1 cellular context compared by ENCODE assay signal in genomic region chr12:1605129-1606020, GRCh38.
TF ChIP-seq lines count a peak whose summit lies in the region.

No MANE protein-coding gene starts in this region.

TF ChIP-seq in GM12878, 131 proteins besides CTCF, POLR2A, EP300 and RAD21 (continues in another document):
- TF ChIP-seq ZNF687 (IDR thresholded peaks at IDR 0.05) (no peak), ESRRA (IDR thresholded peaks at IDR 0.05; ENCODE audit: low read length) (no peak), REST (IDR thresholded peaks at IDR 0.05; ENCODE audit: low read depth, low read length) (no peak), RUNX3 (IDR thresholded peaks at IDR 0.05; ENCODE audit: low read length) (peak; percentile 67), JUNB (IDR thresholded peaks at IDR 0.05) (no peak), EGR1 (IDR thresholded peaks at IDR 0.05; ENCODE audit: borderline replicate concordance in 1 of 2, low read depth in 2 of 2, low read length in 2 of 2) (0 out of 3 replicates have a peak, but pooled peaks of 1 of the 2 experiments have one; percentile 6), RAD51 (IDR thresholded peaks at IDR 0.05) (no peak), ZBED1 (IDR thresholded peaks at IDR 0.05; ENCODE audit: borderline replicate concordance) (no peak), SP1 (IDR thresholded peaks at IDR 0.05; ENCODE audit: low read depth, low read length) (no peak), USF2 (IDR thresholded peaks at IDR 0.05; ENCODE audit: borderline replicate concordance, low read depth, low read length) (no peak), MYC (IDR thresholded peaks at IDR 0.05; ENCODE audit: insufficient read depth, insufficient read length, insufficient replicate concordance, low read length, severe bottlenecking) (no peak), CHD1 (IDR thresholded peaks at IDR 0.05; ENCODE audit: low read depth, low read length) (no peak), ZNF274 (IDR thresholded peaks at IDR 0.05; ENCODE audit: insufficient read depth, insufficient read length) (no peak), ATF7 (IDR thresholded peaks at IDR 0.05; ENCODE audit: low read depth) (peak; percentile 59; the same call in 1 of the 2 replicates), SMC3 (IDR thresholded peaks at IDR 0.05; ENCODE audit: borderline replicate concordance, low read length) (peak; percentile 63; the same call in 1 of the 2 replicates), ZNF217 (IDR thresholded peaks at IDR 0.05) (no peak), CEBPB (IDR thresholded peaks at IDR 0.05; ENCODE audit: borderline replicate concordance in 1 of 2, low read depth in 2 of 2, low read length in 2 of 2) (no peak), IRF4 (IDR thresholded peaks at IDR 0.05; ENCODE audit: low read depth, low read length) (peak; percentile 74; the same call in 1 of the 2 replicates), ZZZ3 (IDR thresholded peaks at IDR 0.05; ENCODE audit: control insufficient read depth, insufficient read length, low read depth) (no peak), RCOR1 (conservative IDR thresholded peaks at IDR 0.05; ENCODE audit: low read depth, low read length) (0 out of 2 replicates have a peak, but pooled peaks have one; percentile 43), IKZF1 (conservative IDR thresholded peaks at IDR 0.05) (peak; percentile 76), BHLHE40 (IDR thresholded peaks at IDR 0.05; ENCODE audit: borderline replicate concordance in 1 of 2, low read depth in 2 of 2, low read length in 1 of 2) (no peak; a peak in 1 of 4 replicates), IKZF2 (IDR thresholded peaks at IDR 0.05) (peak; percentile 81 to 83), BCLAF1 (IDR thresholded peaks at IDR 0.05) (no peak), SMARCA5 (IDR thresholded peaks at IDR 0.05) (peak; percentile 19; the same call in 1 of the 2 replicates), MYB (IDR thresholded peaks at IDR 0.05; ENCODE audit: borderline replicate concordance, low read depth, low read length) (no peak), RELA (IDR thresholded peaks at IDR 0.05; ENCODE audit: borderline replicate concordance, partially characterized antibody) (peak; percentile 14)
- TF ChIP-seq, protein P1, sequence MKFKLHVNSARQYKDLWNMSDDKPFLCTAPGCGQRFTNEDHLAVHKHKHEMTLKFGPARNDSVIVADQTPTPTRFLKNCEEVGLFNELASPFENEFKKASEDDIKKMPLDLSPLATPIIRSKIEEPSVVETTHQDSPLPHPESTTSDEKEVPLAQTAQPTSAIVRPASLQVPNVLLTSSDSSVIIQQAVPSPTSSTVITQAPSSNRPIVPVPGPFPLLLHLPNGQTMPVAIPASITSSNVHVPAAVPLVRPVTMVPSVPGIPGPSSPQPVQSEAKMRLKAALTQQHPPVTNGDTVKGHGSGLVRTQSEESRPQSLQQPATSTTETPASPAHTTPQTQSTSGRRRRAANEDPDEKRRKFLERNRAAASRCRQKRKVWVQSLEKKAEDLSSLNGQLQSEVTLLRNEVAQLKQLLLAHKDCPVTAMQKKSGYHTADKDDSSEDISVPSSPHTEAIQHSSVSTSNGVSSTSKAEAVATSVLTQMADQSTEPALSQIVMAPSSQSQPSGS (IDR thresholded peaks at IDR 0.05; ENCODE audit: low read length): no peak
- TF ChIP-seq, protein P2, sequence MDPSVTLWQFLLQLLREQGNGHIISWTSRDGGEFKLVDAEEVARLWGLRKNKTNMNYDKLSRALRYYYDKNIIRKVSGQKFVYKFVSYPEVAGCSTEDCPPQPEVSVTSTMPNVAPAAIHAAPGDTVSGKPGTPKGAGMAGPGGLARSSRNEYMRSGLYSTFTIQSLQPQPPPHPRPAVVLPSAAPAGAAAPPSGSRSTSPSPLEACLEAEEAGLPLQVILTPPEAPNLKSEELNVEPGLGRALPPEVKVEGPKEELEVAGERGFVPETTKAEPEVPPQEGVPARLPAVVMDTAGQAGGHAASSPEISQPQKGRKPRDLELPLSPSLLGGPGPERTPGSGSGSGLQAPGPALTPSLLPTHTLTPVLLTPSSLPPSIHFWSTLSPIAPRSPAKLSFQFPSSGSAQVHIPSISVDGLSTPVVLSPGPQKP (IDR thresholded peaks at IDR 0.05; ENCODE audit: low read depth, low read length): no peak
- TF ChIP-seq, protein P3, sequence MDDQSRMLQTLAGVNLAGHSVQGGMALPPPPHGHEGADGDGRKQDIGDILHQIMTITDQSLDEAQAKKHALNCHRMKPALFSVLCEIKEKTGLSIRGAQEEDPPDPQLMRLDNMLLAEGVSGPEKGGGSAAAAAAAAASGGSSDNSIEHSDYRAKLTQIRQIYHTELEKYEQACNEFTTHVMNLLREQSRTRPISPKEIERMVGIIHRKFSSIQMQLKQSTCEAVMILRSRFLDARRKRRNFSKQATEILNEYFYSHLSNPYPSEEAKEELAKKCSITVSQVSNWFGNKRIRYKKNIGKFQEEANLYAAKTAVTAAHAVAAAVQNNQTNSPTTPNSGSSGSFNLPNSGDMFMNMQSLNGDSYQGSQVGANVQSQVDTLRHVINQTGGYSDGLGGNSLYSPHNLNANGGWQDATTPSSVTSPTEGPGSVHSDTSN (IDR thresholded peaks at IDR 0.05; ENCODE audit: insufficient replicate concordance, low read depth, low read length): no peak
- TF ChIP-seq, protein P4, sequence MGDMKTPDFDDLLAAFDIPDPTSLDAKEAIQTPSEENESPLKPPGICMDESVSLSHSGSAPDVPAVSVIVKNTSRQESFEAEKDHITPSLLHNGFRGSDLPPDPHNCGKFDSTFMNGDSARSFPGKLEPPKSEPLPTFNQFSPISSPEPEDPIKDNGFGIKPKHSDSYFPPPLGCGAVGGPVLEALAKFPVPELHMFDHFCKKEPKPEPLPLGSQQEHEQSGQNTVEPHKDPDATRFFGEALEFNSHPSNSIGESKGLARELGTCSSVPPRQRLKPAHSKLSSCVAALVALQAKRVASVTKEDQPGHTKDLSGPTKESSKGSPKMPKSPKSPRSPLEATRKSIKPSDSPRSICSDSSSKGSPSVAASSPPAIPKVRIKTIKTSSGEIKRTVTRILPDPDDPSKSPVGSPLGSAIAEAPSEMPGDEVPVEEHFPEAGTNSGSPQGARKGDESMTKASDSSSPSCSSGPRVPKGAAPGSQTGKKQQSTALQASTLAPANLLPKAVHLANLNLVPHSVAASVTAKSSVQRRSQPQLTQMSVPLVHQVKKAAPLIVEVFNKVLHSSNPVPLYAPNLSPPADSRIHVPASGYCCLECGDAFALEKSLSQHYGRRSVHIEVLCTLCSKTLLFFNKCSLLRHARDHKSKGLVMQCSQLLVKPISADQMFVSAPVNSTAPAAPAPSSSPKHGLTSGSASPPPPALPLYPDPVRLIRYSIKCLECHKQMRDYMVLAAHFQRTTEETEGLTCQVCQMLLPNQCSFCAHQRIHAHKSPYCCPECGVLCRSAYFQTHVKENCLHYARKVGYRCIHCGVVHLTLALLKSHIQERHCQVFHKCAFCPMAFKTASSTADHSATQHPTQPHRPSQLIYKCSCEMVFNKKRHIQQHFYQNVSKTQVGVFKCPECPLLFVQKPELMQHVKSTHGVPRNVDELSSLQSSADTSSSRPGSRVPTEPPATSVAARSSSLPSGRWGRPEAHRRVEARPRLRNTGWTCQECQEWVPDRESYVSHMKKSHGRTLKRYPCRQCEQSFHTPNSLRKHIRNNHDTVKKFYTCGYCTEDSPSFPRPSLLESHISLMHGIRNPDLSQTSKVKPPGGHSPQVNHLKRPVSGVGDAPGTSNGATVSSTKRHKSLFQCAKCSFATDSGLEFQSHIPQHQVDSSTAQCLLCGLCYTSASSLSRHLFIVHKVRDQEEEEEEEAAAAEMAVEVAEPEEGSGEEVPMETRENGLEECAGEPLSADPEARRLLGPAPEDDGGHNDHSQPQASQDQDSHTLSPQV (IDR thresholded peaks at IDR 0.05): no peak
- TF ChIP-seq, protein P5, sequence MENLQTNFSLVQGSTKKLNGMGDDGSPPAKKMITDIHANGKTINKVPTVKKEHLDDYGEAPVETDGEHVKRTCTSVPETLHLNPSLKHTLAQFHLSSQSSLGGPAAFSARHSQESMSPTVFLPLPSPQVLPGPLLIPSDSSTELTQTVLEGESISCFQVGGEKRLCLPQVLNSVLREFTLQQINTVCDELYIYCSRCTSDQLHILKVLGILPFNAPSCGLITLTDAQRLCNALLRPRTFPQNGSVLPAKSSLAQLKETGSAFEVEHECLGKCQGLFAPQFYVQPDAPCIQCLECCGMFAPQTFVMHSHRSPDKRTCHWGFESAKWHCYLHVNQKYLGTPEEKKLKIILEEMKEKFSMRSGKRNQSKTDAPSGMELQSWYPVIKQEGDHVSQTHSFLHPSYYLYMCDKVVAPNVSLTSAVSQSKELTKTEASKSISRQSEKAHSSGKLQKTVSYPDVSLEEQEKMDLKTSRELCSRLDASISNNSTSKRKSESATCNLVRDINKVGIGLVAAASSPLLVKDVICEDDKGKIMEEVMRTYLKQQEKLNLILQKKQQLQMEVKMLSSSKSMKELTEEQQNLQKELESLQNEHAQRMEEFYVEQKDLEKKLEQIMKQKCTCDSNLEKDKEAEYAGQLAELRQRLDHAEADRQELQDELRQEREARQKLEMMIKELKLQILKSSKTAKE (IDR thresholded peaks at IDR 0.05; ENCODE audit: low read depth, poor library complexity, severe bottlenecking): peak; percentile 17
